In the genomic region with DNA sequence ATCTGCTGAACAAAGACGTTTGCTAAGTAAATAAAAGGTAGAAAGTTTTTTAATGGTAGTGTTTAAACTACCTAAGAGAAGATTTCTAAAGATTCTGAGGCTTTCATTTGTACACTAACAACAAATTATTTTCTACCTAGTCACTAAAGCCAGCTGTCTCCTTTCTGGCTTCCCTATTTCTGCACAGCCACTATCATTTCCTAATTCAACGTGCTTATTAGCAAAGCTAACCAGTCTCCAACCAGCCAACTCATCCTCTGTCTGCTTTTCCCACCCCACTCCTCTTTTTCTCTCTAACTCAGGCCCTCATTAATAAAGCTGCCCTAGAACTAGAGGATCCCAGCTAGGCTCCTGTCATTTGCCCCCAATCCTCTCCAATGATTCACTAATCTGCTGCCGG, we compare ENCODE assay signal across 19 cellular contexts.
DNase-seq lines count a peak whose midpoint lies in the region; ATAC-seq, FAIRE-seq and TF ChIP-seq lines count a peak whose summit lies in the region.
"Had no signal": no experiment of that assay in that cellular context is flagged by ENCODE, and none has a peak within 500 bp of the region (broad histone marks: within the 10 kb centered on the region; RNA-seq: fewer than 3 reads in every experiment).

No MANE protein-coding gene starts in this region.

- RAD21 ChIA-PET in GM12878 (lab: Charles Lee; ENCODE audit: unreplicated experiment) = interaction anchor here (1.2 to 2.2 kb wide), 3 partner anchors 9 to 12 kb away, joined by 3 to 8 read pairs (median 7); no protein-coding TSS in a partner anchor

- intact Hi-C loops in GM12878 (cut with micrococcal nuclease; ENCODE audit: unreplicated experiment) = loop anchor here (5.0 kb wide), 1 partner anchor 203 kb away; a partner anchor contains a TSS
- intact Hi-C loops in naive thymus-derived CD4-positive, alpha-beta T cell (cut with micrococcal nuclease) = no loop called here

- BruUV-seq in GM12878 (replicated peaks; lab: Mats Ljungman, UMichigan) = no TSS peak

- no peaks in the 10 kb centered on the region; the same call in 1 of the 2 replicates for H3K79me2 ChIP-seq in GM12878 (ENCODE audit: control insufficient read depth, insufficient read depth, low read length)

- H3K36me3 Mint-ChIP-seq in naive thymus-derived CD4-positive, alpha-beta T cell = peaks cover 16 to 78% (median 49%) of the 10 kb centered on the region in 5 donors

- H3K4me3 ChIP-seq in GM12878 = no peak overlapping the region
- no peak overlapping the region for H3K4me3 ChIP-seq in naive thymus-derived CD4-positive, alpha-beta T cell (ENCODE audit: low read length)
- H3K4me3 ChIP-seq: right lobe of liver had no signal

- DNase-seq in CD1c-positive myeloid dendritic cell (ENCODE audit: extremely low spot score) (peak; percentile 57), LHCN-M2 (ENCODE audit: low read depth) (peak; percentile 62), GM12878 (ENCODE audit: low read depth, low spot score) (no peak), cortex of kidney (lab: John Stamatoyannopoulos, UW) (no peak)
- DNase-seq in naive thymus-derived CD4-positive, alpha-beta T cell = no peak
- DNase-seq in activated naive CD4-positive, alpha-beta T cell treated with Interleukin-2 at 50 U/mL for 16 hours = no peak
- no peak for DNase-seq in NK-92 treated with Interleukin-12 subunit alpha and Interleukin-12 subunit beta, amount 100 ng/mL, for 24 hours (lab: John Stamatoyannopoulos, UW)
- DNase-seq: activated CD8-positive, alpha-beta T cell treated with anti-CD3 and anti-CD28 coated beads, Interleukin-2, amount 10 ng/mL, durations not matched to agents 7 days and 5 days; EL; endodermal cell; NCI-H1048; NCI-H774; right lobe of liver; stimulated activated CD4-positive, alpha-beta T cell treated with anti-CD3 and anti-CD28 coated beads, Interleukin-2, amount 100 ng/mL, for 24 hours; T-helper 1 cell; WERI-Rb-1 had no signal

- H3K27me3 ChIP-seq in GM12878 (replicated peaks in 1 of 2; ENCODE audit: control insufficient read depth in 2 of 2, insufficient read depth in 2 of 2, low read length in 1 of 2) = no peaks in the 10 kb centered on the region
- H3K27me3 ChIP-seq in naive thymus-derived CD4-positive, alpha-beta T cell (ENCODE audit: control insufficient read depth in 2 of 2, insufficient read depth in 2 of 2, low read length in 2 of 2) = no peaks in the 10 kb centered on the region
- H3K27me3 ChIP-seq: right lobe of liver had no signal

- no peaks in the 10 kb centered on the region for H3K27me3 Mint-ChIP-seq in naive thymus-derived CD4-positive, alpha-beta T cell
- H3K27me3 Mint-ChIP-seq: activated T-helper 17 cell treated with anti-CD3 and anti-CD28 coated beads, Interleukin-2, amount 50 U/mL, for 72 hours had no signal

- no peak overlapping the region for H3K4me3 Mint-ChIP-seq in naive thymus-derived CD4-positive, alpha-beta T cell
- H3K4me3 Mint-ChIP-seq: activated CD8-positive, alpha-beta T cell treated with anti-CD3 and anti-CD28 coated beads, Interleukin-2, amount 10 ng/mL, durations not matched to agents 7 days and 5 days; activated T-helper 17 cell treated with anti-CD3 and anti-CD28 coated beads, Interleukin-2, amount 50 U/mL, for 72 hours; endodermal cell had no signal

- CTCF ChIA-PET in GM12878 (lab: Yijun Ruan, JAX) = interaction anchor here (0.9 kb wide), 1 partner anchor 10 kb away, joined by 5 read pairs; no protein-coding TSS in a partner anchor
- CTCF ChIA-PET in naive thymus-derived CD4-positive, alpha-beta T cell (lab: Charles Lee) = no interaction called here

- H3K4me1 Mint-ChIP-seq in naive thymus-derived CD4-positive, alpha-beta T cell = peaks cover 0 to 29% (median 0%) of the 10 kb centered on the region in 7 donors

- 0 out of 2 replicates have a peak overlapping the region, but pooled peaks have one; percentile 37 for H3K27ac ChIP-seq in GM12878 (ENCODE audit: control insufficient read depth, insufficient read depth)
- H3K27ac ChIP-seq in naive thymus-derived CD4-positive, alpha-beta T cell (ENCODE audit: low read depth, low read length) = no peak overlapping the region
- H3K27ac ChIP-seq: right lobe of liver, WERI-Rb-1 had no signal

- no peak for TF ChIP-seq RAD21 in GM12878 (IDR thresholded peaks at IDR 0.05; ENCODE audit: insufficient read depth, low read depth, low read length)

- TF ChIP-seq EP300 in GM12878 (IDR thresholded peaks at IDR 0.05; ENCODE audit: borderline replicate concordance in 1 of 2, control insufficient read depth in 1 of 2, low read depth in 2 of 2, low read length in 2 of 2) = no peak

- no peak for TF ChIP-seq CTCF in GM12878 (IDR thresholded peaks at IDR 0.05 in 2 of 3, conservative IDR thresholded peaks at IDR 0.05 in 1 of 3; ENCODE audit: control insufficient read depth in 2 of 3, extremely low read depth in 1 of 3, insufficient read depth in 1 of 3, low read depth in 3 of 3, low read length in 3 of 3)

- H2AFZ ChIP-seq in GM12878 (ENCODE audit: control insufficient read depth, low read depth, low read length) = no peak overlapping the region

- no peak for FAIRE-seq in GM12878 (lab: Jason Lieb, UNC)
- FAIRE-seq: HepG2 had no signal

- peaks cover 0 to 1% (median 0%) of the 10 kb centered on the region in 11 donors for H3K9me3 Mint-ChIP-seq in naive thymus-derived CD4-positive, alpha-beta T cell
- H3K9me3 Mint-ChIP-seq: activated T-helper 17 cell treated with anti-CD3 and anti-CD28 coated beads, Interleukin-2, amount 50 U/mL, for 72 hours; endodermal cell had no signal

- no peak overlapping the region for H3K27ac Mint-ChIP-seq in naive thymus-derived CD4-positive, alpha-beta T cell
- H3K27ac Mint-ChIP-seq: activated CD8-positive, alpha-beta T cell treated with anti-CD3 and anti-CD28 coated beads, Interleukin-2, amount 10 ng/mL, durations not matched to agents 7 days and 5 days; activated T-helper 17 cell treated with anti-CD3 and anti-CD28 coated beads, Interleukin-2, amount 50 U/mL, for 72 hours had no signal

- H3K4me1 ChIP-seq in GM12878 (ENCODE audit: control insufficient read depth, insufficient read depth, low read length) = peaks cover 29% of the 10 kb centered on the region
- H3K4me1 ChIP-seq in naive thymus-derived CD4-positive, alpha-beta T cell (ENCODE audit: control insufficient read depth in 2 of 2, insufficient read depth in 2 of 2, low read length in 2 of 2) = no peaks in the 10 kb centered on the region
- H3K4me1 ChIP-seq: right lobe of liver had no signal

- H4K20me1 ChIP-seq in GM12878 (ENCODE audit: control insufficient read depth, insufficient read depth) = no peaks in the 10 kb centered on the region

- H3K4me2 ChIP-seq in GM12878 (ENCODE audit: control insufficient read depth, insufficient read depth) = no peak overlapping the region

- no peak for TF ChIP-seq POLR2A in GM12878 (IDR thresholded peaks at IDR 0.05; ENCODE audit: low read depth, low read length)

- in situ Hi-C loops in GM12878 (cut with MboI) = no loop called here

- peaks cover 3 to 43% of the 10 kb centered on the region in 2 experiments for H3K36me3 ChIP-seq in GM12878 (ENCODE audit: control insufficient read depth in 2 of 2, insufficient read depth in 2 of 2, low read length in 1 of 2)
- peaks cover 0 to 7% (median 0%) of the 10 kb centered on the region in 3 experiments for H3K36me3 ChIP-seq in naive thymus-derived CD4-positive, alpha-beta T cell (ENCODE audit: control insufficient read depth in 2 of 3, insufficient read depth in 3 of 3, low read length in 3 of 3)
- H3K36me3 ChIP-seq: right lobe of liver had no signal

- ATAC-seq in GM12878 = no peak
- peak; percentile 40 for ATAC-seq in naive thymus-derived CD4-positive, alpha-beta T cell
- no peak for ATAC-seq in HG03469 (IDR thresholded peaks at IDR 0.05; ENCODE audit: unreplicated experiment)
- ATAC-seq: activated CD8-positive, alpha-beta T cell treated with anti-CD3 and anti-CD28 coated beads, Interleukin-2, amount 10 ng/mL, durations not matched to agents 7 days and 5 days; activated T-helper 17 cell treated with anti-CD3 and anti-CD28 coated beads, Interleukin-2, amount 50 U/mL, for 72 hours; HepG2 had no signal

- WGBS in GM12878 (ENCODE audit: insufficient coverage, insufficient replicate concordance, low lambda C conversion rate, missing lambda C conversion rate) = 75% methylated on average over 3 of the region's 3 CpGs

- SMC1A ChIA-PET in GM12878 (lab: Charles Lee; ENCODE audit: uncharacterized antibody, unreplicated experiment) = interaction anchor here (0.7 to 5.0 kb wide), 8 partner anchors 9 to 343 kb away, joined by 3 to 42 read pairs (median 3); no protein-coding TSS in a partner anchor

- POLR2A ChIA-PET in GM12878 (lab: Charles Lee) = interaction anchor here (0.8 to 2.1 kb wide), 2 partner anchors 10 to 12 kb away, joined by 3 to 4 read pairs; no protein-coding TSS in a partner anchor
- POLR2A ChIA-PET in naive thymus-derived CD4-positive, alpha-beta T cell (lab: Charles Lee) = no interaction called here

- H3K9me3 ChIP-seq in GM12878 (replicated peaks; ENCODE audit: control insufficient read depth, insufficient read depth, low read length) = no peaks in the 10 kb centered on the region
- no peaks in the 10 kb centered on the region for H3K9me3 ChIP-seq in naive thymus-derived CD4-positive, alpha-beta T cell (ENCODE audit: control insufficient read depth in 2 of 3, low read length in 3 of 3)
- H3K9me3 ChIP-seq: right lobe of liver had no signal

- no peak overlapping the region for H3K9ac ChIP-seq in GM12878 (ENCODE audit: control insufficient read depth, insufficient read depth, low read length)

TF ChIP-seq in GM12878, 131 proteins besides CTCF, POLR2A, EP300 and RAD21 (continues in another document):
- TF ChIP-seq RFX5 (IDR thresholded peaks at IDR 0.05; ENCODE audit: low read depth, low read length) (no peak), HDAC6 (IDR thresholded peaks at IDR 0.05; ENCODE audit: unreplicated experiment) (no peak), SPI1 (IDR thresholded peaks at IDR 0.05; ENCODE audit: borderline replicate concordance, insufficient read depth, low read depth, low read length) (peak; percentile 24; the same call in 1 of the 2 replicates), ZNF217 (IDR thresholded peaks at IDR 0.05) (no peak), IKZF1 (conservative IDR thresholded peaks at IDR 0.05) (no peak)

Comparison
In these comparisons a context has a peak if more than half of its experiments do, and no peak if none do; other contexts are left out.
1. DNase-seq: peak in CD1c-positive myeloid dendritic cell (single experiment) and LHCN-M2 (single experiment); none in GM12878 (single experiment), naive thymus-derived CD4-positive, alpha-beta T cell (0 of 9), activated naive CD4-positive, alpha-beta T cell treated with Interleukin-2 at 50 U/mL for 16 hours (single experiment), cortex of kidney (single experiment) and NK-92 treated with Interleukin-12 subunit alpha and Interleukin-12 subunit beta, amount 100 ng/mL, for 24 hours (single experiment).